In the genomic region with DNA sequence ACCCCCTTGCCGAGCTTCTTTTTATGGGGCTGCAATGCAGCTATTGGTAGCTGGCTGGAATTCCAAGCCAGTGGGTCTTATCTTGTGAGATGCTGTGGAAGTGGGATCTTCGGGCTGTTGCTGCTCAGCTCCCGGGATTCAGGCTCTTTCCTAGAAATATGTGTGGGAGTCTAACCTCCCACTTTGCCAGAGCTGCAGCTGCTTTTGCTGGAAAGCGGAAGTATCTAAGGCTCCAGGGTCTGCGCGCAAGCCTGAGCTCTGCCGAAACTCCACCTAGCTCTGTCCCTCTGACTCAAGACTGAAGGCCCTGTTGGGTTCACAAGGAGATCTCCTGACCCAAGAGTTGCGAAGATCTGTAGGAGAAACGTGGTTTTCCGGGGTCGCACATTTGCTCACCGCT, we compare ENCODE assay signal across 20 cellular contexts.
"Had no signal": no experiment of that assay in that cellular context is flagged by ENCODE, and none has a peak within 500 bp of the region (broad histone marks: within the 10 kb centered on the region; RNA-seq: fewer than 3 reads in every experiment).

No MANE protein-coding gene starts in this region.

- H3K4me3 ChIP-seq: ascending aorta, esophagus squamous epithelium, left ventricle myocardium inferior, psoas muscle, stomach, upper lobe of left lung had no signal

- H3K36me3 ChIP-seq: ascending aorta, esophagus squamous epithelium, left ventricle myocardium inferior, stomach, upper lobe of left lung had no signal

- H3K9me3 Mint-ChIP-seq: activated T-cell treated with anti-CD3 and anti-CD28 coated beads, Interleukin-2, amount 50 U/mL, for 72 hours; stimulated activated effector memory CD8-positive, alpha-beta T cell treated with anti-CD3 and anti-CD28 coated beads, Interleukin-12 subunit alpha, Interleukin-12 subunit beta, amount 100 ng/mL, for 72 hours had no signal

- DNase-seq: activated CD4-positive, alpha-beta T cell treated with anti-CD3 and anti-CD28 coated beads, Interleukin-2, amount 50 U/mL, for 1 hour; activated CD8-positive, alpha-beta memory T cell treated with anti-CD3 and anti-CD28 coated beads, Interleukin-2, amount 50 U/mL, for 4 hours; activated effector memory CD4-positive, alpha-beta T cell treated with anti-CD3 and anti-CD28 coated beads, Interleukin-2, amount 50 U/mL, for 16 hours; activated naive CD4-positive, alpha-beta T cell treated with anti-CD3 and anti-CD28 coated beads, Interleukin-2, amount 50 U/mL, for 16 hours; activated T-cell treated with anti-CD3 and anti-CD28 coated beads, Interleukin-2, amount 50 U/mL, for 72 hours; cortex of kidney; esophagus squamous epithelium; foreskin keratinocyte; glutamatergic neuron; left ventricle myocardium inferior; mammary epithelial cell; psoas muscle; small intestine; stimulated activated CD4-positive, alpha-beta T cell treated with anti-CD3 and anti-CD28 coated beads, Interleukin-4, amount 100 ng/mL, for 1 hour; stomach; T-helper 1 cell; T1000 had no signal

- H3K36me3 Mint-ChIP-seq: stimulated activated effector memory CD8-positive, alpha-beta T cell treated with anti-CD3 and anti-CD28 coated beads, Interleukin-12 subunit alpha, Interleukin-12 subunit beta, amount 100 ng/mL, for 72 hours had no signal

- H3K27ac ChIP-seq: ascending aorta, esophagus squamous epithelium, foreskin keratinocyte, left ventricle myocardium inferior, psoas muscle, stomach, upper lobe of left lung had no signal

- H3K27me3 ChIP-seq: ascending aorta, esophagus squamous epithelium, foreskin keratinocyte, stomach, upper lobe of left lung had no signal

- H3K27ac Mint-ChIP-seq: activated T-cell treated with anti-CD3 and anti-CD28 coated beads, Interleukin-2, amount 50 U/mL, for 72 hours; stimulated activated effector memory CD8-positive, alpha-beta T cell treated with anti-CD3 and anti-CD28 coated beads, Interleukin-12 subunit alpha, Interleukin-12 subunit beta, amount 100 ng/mL, for 72 hours had no signal

- H3K4me1 Mint-ChIP-seq: stimulated activated effector memory CD8-positive, alpha-beta T cell treated with anti-CD3 and anti-CD28 coated beads, Interleukin-12 subunit alpha, Interleukin-12 subunit beta, amount 100 ng/mL, for 72 hours had no signal

- H3K4me3 Mint-ChIP-seq: activated T-cell treated with anti-CD3 and anti-CD28 coated beads, Interleukin-2, amount 50 U/mL, for 72 hours; stimulated activated effector memory CD8-positive, alpha-beta T cell treated with anti-CD3 and anti-CD28 coated beads, Interleukin-12 subunit alpha, Interleukin-12 subunit beta, amount 100 ng/mL, for 72 hours had no signal

- H3K9me3 ChIP-seq: ascending aorta, esophagus squamous epithelium, left ventricle myocardium inferior, psoas muscle, stomach, upper lobe of left lung had no signal

- H3K4me1 ChIP-seq: ascending aorta, esophagus squamous epithelium, foreskin keratinocyte, left ventricle myocardium inferior, psoas muscle, stomach, upper lobe of left lung had no signal

- FAIRE-seq: small intestine had no signal
